In genomic region chr2:120552800-120553471, GRCh38 we compare ENCODE assay signal across 1 cellular context.
TF ChIP-seq lines count a peak whose summit lies in the region.

No MANE protein-coding gene starts in this region.

TF ChIP-seq in HepG2, 621 proteins besides CTCF, POLR2A, EP300 and RAD21 (continued from another document and continues in another):
- TF ChIP-seq ZNF513 (CRISPR knock-in tag; conservative IDR thresholded peaks at IDR 0.05) = no peak
- peak; percentile 57; the same call in 1 of the 2 replicates for TF ChIP-seq RCOR2 (CRISPR knock-in tag; IDR thresholded peaks at IDR 0.05)
- TF ChIP-seq ELK4 (CRISPR knock-in tag; IDR thresholded peaks at IDR 0.05; ENCODE audit: borderline replicate concordance) = no peak
- no peak for TF ChIP-seq JUNB (CRISPR knock-in tag; IDR thresholded peaks at IDR 0.05; ENCODE audit: borderline replicate concordance)
- TF ChIP-seq AGO1 (IDR thresholded peaks at IDR 0.05; ENCODE audit: low read depth, low read length, poor library complexity, severe bottlenecking) = peak; percentile 28
- TF ChIP-seq ZNF710 (CRISPR knock-in tag; IDR thresholded peaks at IDR 0.05; ENCODE audit: borderline replicate concordance) = peak; percentile 75; the same call in 1 of the 2 replicates
- peak; percentile 69; the same call in 1 of the 2 replicates for TF ChIP-seq TFE3 (CRISPR knock-in tag; IDR thresholded peaks at IDR 0.05)
- TF ChIP-seq PRDM4 (CRISPR knock-in tag; IDR thresholded peaks at IDR 0.05; ENCODE audit: borderline replicate concordance) = no peak
- peak; percentile 80; the same call in 1 of the 2 replicates for TF ChIP-seq ZNF556 (CRISPR knock-in tag; IDR thresholded peaks at IDR 0.05; ENCODE audit: borderline replicate concordance)
- 0 out of 2 replicates have a peak, but pooled peaks have one; percentile 58 for TF ChIP-seq ZNF546 (CRISPR knock-in tag; conservative IDR thresholded peaks at IDR 0.05)
- peak; percentile 80; the same call in 1 of the 2 replicates for TF ChIP-seq KDM1A (CRISPR knock-in tag; IDR thresholded peaks at IDR 0.05)
- no peak; the same call in 1 of the 2 replicates for TF ChIP-seq MXD1 (CRISPR knock-in tag; IDR thresholded peaks at IDR 0.05)
- TF ChIP-seq ZNF614 (CRISPR knock-in tag; IDR thresholded peaks at IDR 0.05; ENCODE audit: borderline replicate concordance) = 0 out of 2 replicates have a peak, but pooled peaks have one; percentile 81
- peak; percentile 82 for TF ChIP-seq ZSCAN22 (CRISPR knock-in tag; IDR thresholded peaks at IDR 0.05)
- no peak for TF ChIP-seq NFE2L1 (CRISPR knock-in tag; IDR thresholded peaks at IDR 0.05; ENCODE audit: borderline replicate concordance)
- no peak for TF ChIP-seq ZIK1 (CRISPR knock-in tag; IDR thresholded peaks at IDR 0.05; ENCODE audit: borderline replicate concordance, low read depth)
- TF ChIP-seq ZNF569 (CRISPR knock-in tag; IDR thresholded peaks at IDR 0.05; ENCODE audit: borderline replicate concordance) = no peak
- peak; percentile 72; the same call in 1 of the 2 replicates for TF ChIP-seq SIN3A (IDR thresholded peaks at IDR 0.05; ENCODE audit: borderline replicate concordance, low read depth, low read length)
- peak; percentile 94; the same call in 1 of the 2 replicates for TF ChIP-seq ZNF430 (CRISPR knock-in tag; IDR thresholded peaks at IDR 0.05)
- no peak for TF ChIP-seq ZNF597 (CRISPR knock-in tag; IDR thresholded peaks at IDR 0.05)
- no peak for TF ChIP-seq ZNF275 (CRISPR knock-in tag; IDR thresholded peaks at IDR 0.05; ENCODE audit: borderline replicate concordance)
- peak; percentile 42; the same call in 1 of the 2 replicates for TF ChIP-seq YEATS4 (CRISPR knock-in tag; IDR thresholded peaks at IDR 0.05; ENCODE audit: borderline replicate concordance)
- TF ChIP-seq HOXD1 (CRISPR knock-in tag; IDR thresholded peaks at IDR 0.05) = no peak
- TF ChIP-seq KMT2B (CRISPR knock-in tag; IDR thresholded peaks at IDR 0.05) = no peak
- TF ChIP-seq MXI1 (IDR thresholded peaks at IDR 0.05; ENCODE audit: borderline replicate concordance, low read depth, low read length) = peak; percentile 68; the same call in 2 of the 3 replicates
- peak; percentile 65 for TF ChIP-seq PHF8 (CRISPR knock-in tag; IDR thresholded peaks at IDR 0.05)
- TF ChIP-seq ZNF496 (CRISPR knock-in tag; IDR thresholded peaks at IDR 0.05; ENCODE audit: insufficient replicate concordance) = no peak
- no peak for TF ChIP-seq EEA1 (CRISPR knock-in tag; IDR thresholded peaks at IDR 0.05; ENCODE audit: borderline replicate concordance)
- TF ChIP-seq ZNF281 (CRISPR knock-in tag; IDR thresholded peaks at IDR 0.05; ENCODE audit: borderline replicate concordance) = no peak
- no peak for TF ChIP-seq PLRG1 (conservative IDR thresholded peaks at IDR 0.05)
- TF ChIP-seq ZC3H4 (CRISPR knock-in tag; IDR thresholded peaks at IDR 0.05; ENCODE audit: borderline replicate concordance) = no peak; the same call in 1 of the 2 replicates
- TF ChIP-seq ZNF646 (CRISPR knock-in tag; IDR thresholded peaks at IDR 0.05) = no peak
- TF ChIP-seq ZNF777 (CRISPR knock-in tag; IDR thresholded peaks at IDR 0.05) = no peak
- no peak; the same call in 1 of the 2 replicates for TF ChIP-seq ARHGAP35 (CRISPR knock-in tag; IDR thresholded peaks at IDR 0.05; ENCODE audit: borderline replicate concordance)
